ENCODE assay signal across 28 cellular contexts in the genomic region with DNA sequence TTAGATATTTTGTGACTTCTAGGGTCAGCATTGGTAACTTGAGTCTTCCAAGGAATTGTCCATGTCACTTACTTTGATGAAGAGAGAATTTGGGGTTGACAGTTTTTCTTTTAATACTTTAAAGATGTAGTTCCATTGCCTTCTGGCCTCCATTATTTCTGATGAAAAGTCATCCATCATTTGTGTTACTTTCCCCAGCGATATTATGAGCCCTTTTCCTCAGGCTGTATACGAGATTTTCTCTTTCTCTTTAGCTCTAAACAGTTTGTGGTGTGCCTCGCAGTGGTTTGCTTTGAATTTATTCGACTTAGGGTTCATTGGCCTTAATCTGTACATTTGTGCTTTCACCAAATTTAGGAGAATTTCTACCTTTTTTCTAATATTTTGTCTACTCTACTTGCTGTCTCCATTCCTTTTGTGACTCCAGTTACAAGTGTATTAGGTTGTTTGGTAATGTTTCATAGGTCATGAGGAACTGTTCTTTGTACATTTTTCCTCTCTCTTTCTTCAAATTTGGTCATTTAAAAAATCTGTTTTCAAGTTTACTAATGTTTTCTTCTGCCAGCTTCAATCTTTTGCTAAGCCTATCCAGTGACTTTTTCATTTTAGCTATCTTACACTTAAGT.
"Had no signal": no experiment of that assay in that cellular context is flagged by ENCODE, and none has a peak within 500 bp of the region (broad histone marks: within the 10 kb centered on the region; RNA-seq: fewer than 3 reads in every experiment).

No MANE protein-coding gene starts in this region.

- H3K27ac Mint-ChIP-seq: dendritic cell treated with granulocyte-macrophage colony-stimulating factor and Interleukin-4, amounts not matched to agents 40 ng/mL and 50 ng/mL, for 4 days; effector memory CD8-positive, alpha-beta T cell; endodermal cell; mesothelial cell of epicardium; naive B cell had no signal

- H3K27ac ChIP-seq: coronary artery, epithelial cell of prostate, esophagus squamous epithelium, gastrocnemius medialis, heart right ventricle, hepatocyte, left lung, lower lobe of right lung had no signal

- DNase-seq: effector CD8-positive, alpha-beta T cell; effector memory CD8-positive, alpha-beta T cell; endodermal cell; erythroblast; esophagus squamous epithelium; foreskin fibroblast; foreskin melanocyte; gastrocnemius medialis; glutamatergic neuron; head of caudate nucleus; heart right ventricle; hypothalamus; left cardiac atrium; left lung; left ventricle myocardium superior; lower lobe of right lung; mesenchymal stem cell; mucosa of descending colon; naive B cell had no signal

- H3K36me3 Mint-ChIP-seq: mesothelial cell of epicardium had no signal

- H2AFZ ChIP-seq: hepatocyte had no signal

- H3K4me2 ChIP-seq: hepatocyte had no signal

- H3K4me3 ChIP-seq: coronary artery, esophagus squamous epithelium, gastrocnemius medialis, heart right ventricle, hepatocyte, left lung, lower lobe of right lung, mucosa of descending colon had no signal

- H3K36me3 ChIP-seq: esophagus squamous epithelium, gastrocnemius medialis, heart right ventricle, left lung, lower lobe of right lung had no signal

- H3K27me3 ChIP-seq: gastrocnemius medialis, hepatocyte had no signal

- ATAC-seq: effector memory CD8-positive, alpha-beta T cell; esophagus mucosa; gastrocnemius medialis; heart right ventricle; left cardiac atrium; left lung; left ventricle myocardium superior; lower lobe of right lung; mucosa of descending colon had no signal

- H3K4me1 ChIP-seq: esophagus squamous epithelium, left lung, lower lobe of right lung had no signal

- FAIRE-seq: endometrium, islet of Langerhans, keratinocyte had no signal

- H3K4me1 Mint-ChIP-seq: endodermal cell, naive B cell had no signal

- H3K4me3 Mint-ChIP-seq: dendritic cell treated with granulocyte-macrophage colony-stimulating factor and Interleukin-4, amounts not matched to agents 40 ng/mL and 50 ng/mL, for 4 days; effector memory CD8-positive, alpha-beta T cell; endodermal cell; mesothelial cell of epicardium; naive B cell had no signal

- H3K79me2 ChIP-seq: hepatocyte had no signal
